Comparison of ENCODE assay signal across 9 cellular contexts in genomic region chr19:43624933-43625332, GRCh38. TPM values are rescaled to one million over a fixed set of nuclear protein-coding genes. Genes with fewer than 3 reads are reported as not detected.
DNase-seq lines count a peak whose midpoint lies in the region; ATAC-seq and TF ChIP-seq lines count a peak whose summit lies in the region.
"Had no signal": no experiment of that assay in that cellular context is flagged by ENCODE, and none has a peak within 500 bp of the region (broad histone marks: within the 10 kb centered on the region; RNA-seq: fewer than 3 reads in every experiment).

No MANE protein-coding gene starts in this region.

- POLR2A ChIA-PET in CD8-positive, alpha-beta memory T cell (lab: Charles Lee): no interaction called here

- no peaks in the 10 kb centered on the region for H3K27me3 ChIP-seq in CD8-positive, alpha-beta memory T cell (ENCODE audit: insufficient read depth, low read length, poor library complexity, severe bottlenecking)
- H3K27me3 ChIP-seq in lung (ENCODE audit: control insufficient read depth, insufficient read depth): no peaks in the 10 kb centered on the region

- TF ChIP-seq CTCF in lung (IDR thresholded peaks at IDR 0.05; ENCODE audit: control extremely low read depth, extremely low read depth): no peak

- peak overlapping the region in 4 of 8 donors; percentile 17 to 85 (median 40) for H3K27ac Mint-ChIP-seq in CD8-positive, alpha-beta memory T cell

- peak; percentile 75 to 87 (median 77) for DNase-seq in CD8-positive, alpha-beta memory T cell
- peak; percentile 84 for DNase-seq in T follicular helper cell (ENCODE audit: low read depth)
- peak; percentile 89 for DNase-seq in activated naive CD4-positive, alpha-beta T cell treated with anti-CD3 and anti-CD28 coated beads, Interleukin-2, amount 50 U/mL, for 16 hours
- DNase-seq in lung (ENCODE audit: low spot score): peak; percentile 40
- DNase-seq in stimulated activated naive CD8-positive, alpha-beta T cell treated with anti-CD3 and anti-CD28 coated beads, Interleukin-15, Interleukin-2, amounts not matched to agents 100 U/mL and 50 U/mL, for 24 hours: peak; percentile 90
- no peak for DNase-seq in GF-D8 (lab: John Stamatoyannopoulos, UW)

- peaks cover 20% of the 10 kb centered on the region for H3K4me1 ChIP-seq in CD8-positive, alpha-beta memory T cell (ENCODE audit: insufficient read depth, low read length)
- H3K4me1 ChIP-seq in lung (ENCODE audit: control insufficient read depth in 2 of 2, insufficient read depth in 2 of 2, low read length in 2 of 2): peaks cover 0 to 6% of the 10 kb centered on the region in 2 donors

- peak overlapping the region in 2 of 7 donors; percentile 35 to 82 for H3K4me3 Mint-ChIP-seq in CD8-positive, alpha-beta memory T cell

- H3K36me3 Mint-ChIP-seq in CD8-positive, alpha-beta memory T cell: peaks cover 0 to 1% (median 0%) of the 10 kb centered on the region in 3 donors

- CTCF ChIA-PET in CD8-positive, alpha-beta memory T cell (lab: Charles Lee): interaction anchor here (0.6 kb wide), 1 partner anchor 30 kb away, joined by 3 read pairs; no protein-coding TSS in a partner anchor

- no peaks in the 10 kb centered on the region for H3K9me3 Mint-ChIP-seq in CD8-positive, alpha-beta memory T cell

- ATAC-seq in lung (ENCODE audit: insufficient read depth, low FRiP score): no peak
- ATAC-seq in stimulated activated naive CD8-positive, alpha-beta T cell treated with anti-CD3 and anti-CD28 coated beads, Interleukin-15, Interleukin-2, amounts not matched to agents 100 U/mL and 50 U/mL, for 24 hours: peak; percentile 70
- no peak for ATAC-seq in HG03460 (IDR thresholded peaks at IDR 0.05; ENCODE audit: unreplicated experiment)
- ATAC-seq in GM21367 (IDR thresholded peaks at IDR 0.05; ENCODE audit: unreplicated experiment): no peak

- H3K27ac ChIP-seq in CD8-positive, alpha-beta memory T cell (ENCODE audit: low read depth, low read length): no peak overlapping the region
- no peak overlapping the region for H3K27ac ChIP-seq in lung (ENCODE audit: low read depth in 1 of 2, low read length in 1 of 2)

- no peak overlapping the region for H3K4me3 ChIP-seq in CD8-positive, alpha-beta memory T cell (ENCODE audit: low read length)
- H3K4me3 ChIP-seq in lung: no peak overlapping the region

- H3K4me1 Mint-ChIP-seq in CD8-positive, alpha-beta memory T cell: peaks cover 21 to 31% (median 24%) of the 10 kb centered on the region in 3 donors

- H3K27me3 Mint-ChIP-seq in CD8-positive, alpha-beta memory T cell: peaks cover 9 to 14% of the 10 kb centered on the region in 2 donors

- 22 to 49% methylated on average over 30 of the region's 30 CpGs for WGBS in lung, 2 donors

- no peaks in the 10 kb centered on the region for H3K36me3 ChIP-seq in CD8-positive, alpha-beta memory T cell (ENCODE audit: insufficient read depth, low read length)
- H3K36me3 ChIP-seq in lung (ENCODE audit: control insufficient read depth in 2 of 2, insufficient read depth in 2 of 2, low read length in 2 of 2): no peaks in the 10 kb centered on the region

- no peaks in the 10 kb centered on the region for H3K9me3 ChIP-seq in CD8-positive, alpha-beta memory T cell (ENCODE audit: low read length)
- no peaks in the 10 kb centered on the region for H3K9me3 ChIP-seq in lung (ENCODE audit: control insufficient read depth in 2 of 2, insufficient read depth in 1 of 2, low read length in 1 of 2)

RNA-seq across cellular contexts. Expression of gene ZNF428, which starts 5.5 kb away (rescaled TPM):
- 10 to 100 TPM; 23.6 to 23.8 TPM for total RNA-seq in CD8-positive, alpha-beta memory T cell
- 22.0 TPM for polyA plus RNA-seq in CD8-positive, alpha-beta memory T cell
- 10 to 100 TPM; 42.6 to 49.9 TPM for total RNA-seq in lung
- 10 to 100 TPM; 27.9 to 95.3 TPM for polyA plus RNA-seq in lung

RNA-seq across cellular contexts. Expression of gene SRRM5, which starts 13.0 kb away (rescaled TPM):
- under 1 TPM; 0.24 to 0.58 TPM for total RNA-seq in CD8-positive, alpha-beta memory T cell
- polyA plus RNA-seq in CD8-positive, alpha-beta memory T cell: 0.26 TPM
- total RNA-seq in lung: under 1 TPM in 1 of 2 donors, not detected in 1; 0.31 TPM
- polyA plus RNA-seq in lung: under 1 TPM; 0.22 to 0.49 TPM
- total RNA-seq: Daoy had no signal

RNA-seq across cellular contexts. Expression of gene CADM4, which starts 14.7 kb away (rescaled TPM):
- total RNA-seq in CD8-positive, alpha-beta memory T cell: under 1 TPM; 0.24 to 0.57 TPM
- not detected for polyA plus RNA-seq in CD8-positive, alpha-beta memory T cell
- 10 to 100 TPM in 1 of 2 donors, 1 to 10 TPM in 1; 5.9 to 12.2 TPM for total RNA-seq in lung
- polyA plus RNA-seq in lung: 1 to 10 TPM; 6.3 to 8.7 TPM

RNA-seq across cellular contexts. Expression of gene ZNF576, which starts 28.5 kb away (rescaled TPM):
- 10 to 100 TPM; 19.5 to 20.9 TPM for total RNA-seq in CD8-positive, alpha-beta memory T cell
- polyA plus RNA-seq in CD8-positive, alpha-beta memory T cell: 9.3 TPM
- 10 to 100 TPM in 1 of 2 donors, 1 to 10 TPM in 1; 5.8 to 14.8 TPM for total RNA-seq in lung
- 10 to 100 TPM in 1 of 2 donors, 1 to 10 TPM in 1; 9.8 to 17.2 TPM for polyA plus RNA-seq in lung

RNA-seq across cellular contexts. Expression of gene IRGQ, which starts 29.0 kb away (rescaled TPM):
- total RNA-seq in CD8-positive, alpha-beta memory T cell: 10 to 100 TPM; 25.4 to 30.2 TPM
- 2.2 TPM for polyA plus RNA-seq in CD8-positive, alpha-beta memory T cell
- 10 to 100 TPM; 23.7 to 28.3 TPM for total RNA-seq in lung
- 1 to 10 TPM; 3.8 to 7.5 TPM for polyA plus RNA-seq in lung

Comparison
In these comparisons a context has a peak if more than half of its experiments do, and no peak if none do; other contexts are left out.
1. RNA of gene CADM4, which starts 14.7 kb away (total RNA-seq): 5.9 to 12.2 TPM in lung; 0.24 to 0.57 TPM in CD8-positive, alpha-beta memory T cell; every median in the first group is over 4 times any median in the second.